8 cellular contexts compared by ENCODE assay signal in genomic region chr15:67074886-67075229, GRCh38. TPM values are rescaled to one million over a fixed set of nuclear protein-coding genes. Genes with fewer than 3 reads are reported as not detected.
A peak's percentile ranks its signal among the peaks of the same experiment; 100 is the strongest.
DNase-seq lines count a peak whose midpoint lies in the region; ATAC-seq and TF ChIP-seq lines count a peak whose summit lies in the region.

No MANE protein-coding gene starts in this region.

- CTCF ChIA-PET in RWPE1 (lab: Yijun Ruan, JAX) = interaction anchor here (0.5 kb wide), 1 partner anchor 687 kb away, joined by 5 read pairs; no protein-coding TSS in a partner anchor

- ATAC-seq in stimulated activated naive CD8-positive, alpha-beta T cell treated with anti-CD3 and anti-CD28 coated beads, Interleukin-15, amount 100 ng/mL, for 72 hours = no peak
- ATAC-seq in HG02885 (IDR thresholded peaks at IDR 0.05; ENCODE audit: poor library complexity, unreplicated experiment) = no peak

- no peak for DNase-seq in activated CD4-positive, alpha-beta T cell treated with anti-CD3 and anti-CD28 coated beads, Interleukin-2, amount 10 ng/mL, durations not matched to agents 24 days and 14 days
- no peak for DNase-seq in activated CD4-positive, alpha-beta T cell treated with anti-CD3 and anti-CD28 coated beads for 48 hours
- DNase-seq in RWPE1 (ENCODE audit: low spot score) (no peak), fibroblast of mammary gland (ENCODE audit: low read depth) (peak; percentile 47), iPS-NIHi11 (ENCODE audit: low spot score) (no peak), NCI-H187 treated with DMSO at 0.1 percent for 48 hours (lab: John Stamatoyannopoulos, UW) (no peak)
- no peak for DNase-seq in stimulated activated naive CD8-positive, alpha-beta T cell treated with anti-CD3 and anti-CD28 coated beads, Interleukin-15, amount 100 ng/mL, for 72 hours

- no peak for TF ChIP-seq CTCF in RWPE1 (conservative IDR thresholded peaks at IDR 0.05; ENCODE audit: low read depth)
- TF ChIP-seq CTCF in fibroblast of mammary gland (conservative IDR thresholded peaks at IDR 0.05; ENCODE audit: control insufficient read depth, insufficient read depth, low read depth, low read length) = no peak

- peak overlapping the region; percentile 55 for H3K27ac ChIP-seq in RWPE1

- peaks cover 83% of the 10 kb centered on the region for H3K4me1 Mint-ChIP-seq in activated CD4-positive, alpha-beta T cell treated with anti-CD3 and anti-CD28 coated beads, Interleukin-2, amount 10 ng/mL, durations not matched to agents 24 days and 14 days
- peaks cover 61% of the 10 kb centered on the region for H3K4me1 Mint-ChIP-seq in stimulated activated naive CD8-positive, alpha-beta T cell treated with anti-CD3 and anti-CD28 coated beads, Interleukin-15, amount 100 ng/mL, for 72 hours

- H3K9me3 Mint-ChIP-seq in activated CD4-positive, alpha-beta T cell treated with anti-CD3 and anti-CD28 coated beads, Interleukin-2, amount 10 ng/mL, durations not matched to agents 24 days and 14 days = peaks cover 3% of the 10 kb centered on the region
- H3K9me3 Mint-ChIP-seq in stimulated activated naive CD8-positive, alpha-beta T cell treated with anti-CD3 and anti-CD28 coated beads, Interleukin-15, amount 100 ng/mL, for 72 hours = no peaks in the 10 kb centered on the region

- peak overlapping the region; percentile 94 for H3K27ac Mint-ChIP-seq in activated CD4-positive, alpha-beta T cell treated with anti-CD3 and anti-CD28 coated beads, Interleukin-2, amount 10 ng/mL, durations not matched to agents 24 days and 14 days
- peak overlapping the region; percentile 77 to 84 for H3K27ac Mint-ChIP-seq in stimulated activated naive CD8-positive, alpha-beta T cell treated with anti-CD3 and anti-CD28 coated beads, Interleukin-15, amount 100 ng/mL, for 72 hours

- intact Hi-C loops in activated CD4-positive, alpha-beta T cell treated with anti-CD3 and anti-CD28 coated beads, Interleukin-2, amount 10 ng/mL, durations not matched to agents 24 days and 14 days (cut with micrococcal nuclease) = loop anchor here (1.0 kb wide), 1 partner anchor 7 kb away; no protein-coding TSS in a partner anchor

- H3K36me3 Mint-ChIP-seq in activated CD4-positive, alpha-beta T cell treated with anti-CD3 and anti-CD28 coated beads, Interleukin-2, amount 10 ng/mL, durations not matched to agents 24 days and 14 days (ENCODE audit: low read depth) = peaks cover 62% of the 10 kb centered on the region

- POLR2A ChIA-PET in RWPE1 (lab: Yijun Ruan, JAX; ENCODE audit: low non-redundant PET) = no interaction called here

- H3K4me3 Mint-ChIP-seq in activated CD4-positive, alpha-beta T cell treated with anti-CD3 and anti-CD28 coated beads, Interleukin-2, amount 10 ng/mL, durations not matched to agents 24 days and 14 days = peak overlapping the region; percentile 79
- H3K4me3 Mint-ChIP-seq in stimulated activated naive CD8-positive, alpha-beta T cell treated with anti-CD3 and anti-CD28 coated beads, Interleukin-15, amount 100 ng/mL, for 72 hours = peak overlapping the region in 1 of 2 donors; percentile 48

- H3K4me3 ChIP-seq in fibroblast of mammary gland (ENCODE audit: control insufficient read depth, low read depth, low read length) = no peak overlapping the region

- H3K27me3 Mint-ChIP-seq in activated CD4-positive, alpha-beta T cell treated with anti-CD3 and anti-CD28 coated beads, Interleukin-2, amount 10 ng/mL, durations not matched to agents 24 days and 14 days = no peaks in the 10 kb centered on the region
- H3K27me3 Mint-ChIP-seq in stimulated activated naive CD8-positive, alpha-beta T cell treated with anti-CD3 and anti-CD28 coated beads, Interleukin-15, amount 100 ng/mL, for 72 hours = no peaks in the 10 kb centered on the region

RNA-seq across cellular contexts. Expression of gene SMAD3, which starts 9.5 kb away (rescaled TPM):
- total RNA-seq in activated CD4-positive, alpha-beta T cell treated with anti-CD3 and anti-CD28 coated beads, Interleukin-2, amount 10 ng/mL, durations not matched to agents 24 days and 14 days = 59.9 and 61.6 TPM in 2 replicates
